1 cellular context compared by ENCODE assay signal in genomic region chr2:8625399-8626283, GRCh38.
TF ChIP-seq lines count a peak whose summit lies in the region.

No MANE protein-coding gene starts in this region.

TF ChIP-seq in HepG2, 621 proteins besides CTCF, POLR2A, EP300 and RAD21 (continued from another document and continues in another):
- no peak for TF ChIP-seq CENPX (CRISPR knock-in tag; IDR thresholded peaks at IDR 0.05)
- TF ChIP-seq ZNF576 (CRISPR knock-in tag; IDR thresholded peaks at IDR 0.05) = peak; percentile 78; the same call in 1 of the 2 replicates
- TF ChIP-seq ZNF747 (CRISPR knock-in tag; IDR thresholded peaks at IDR 0.05; ENCODE audit: borderline replicate concordance) = 0 out of 2 replicates have a peak, but pooled peaks have one; percentile 13
- peak; percentile 50; the same call in 1 of the 2 replicates for TF ChIP-seq ZNF136 (CRISPR knock-in tag; IDR thresholded peaks at IDR 0.05; ENCODE audit: low read depth)
- peak; percentile 94 for TF ChIP-seq POGK (CRISPR knock-in tag; conservative IDR thresholded peaks at IDR 0.05)
- peak; percentile 93 for TF ChIP-seq HNF4A (CRISPR knock-in tag; IDR thresholded peaks at IDR 0.05)
- TF ChIP-seq ZGPAT (CRISPR knock-in tag; IDR thresholded peaks at IDR 0.05) = peak; percentile 93
- peak; percentile 92 for TF ChIP-seq NR2C2 (CRISPR knock-in tag; IDR thresholded peaks at IDR 0.05; ENCODE audit: borderline replicate concordance)
- 0 out of 2 replicates have a peak, but pooled peaks have one; percentile 17 for TF ChIP-seq ZNF160 (CRISPR knock-in tag; IDR thresholded peaks at IDR 0.05)
- TF ChIP-seq PHB2 (IDR thresholded peaks at IDR 0.05; ENCODE audit: partially characterized antibody) = no peak
- no peak for TF ChIP-seq TRIM22 (IDR thresholded peaks at IDR 0.05)
- TF ChIP-seq ZNF562 (CRISPR knock-in tag; IDR thresholded peaks at IDR 0.05; ENCODE audit: borderline replicate concordance) = no peak
- no peak for TF ChIP-seq ATF7-NPFF (CRISPR knock-in tag; IDR thresholded peaks at IDR 0.05; ENCODE audit: low read depth)
- TF ChIP-seq ZNF652 (CRISPR knock-in tag; IDR thresholded peaks at IDR 0.05; ENCODE audit: borderline replicate concordance, low read depth) = peak; percentile 63
- peak; percentile 56; the same call in 1 of the 2 replicates for TF ChIP-seq ZNF547 (CRISPR knock-in tag; IDR thresholded peaks at IDR 0.05)
- no peak for TF ChIP-seq ZFP62 (CRISPR knock-in tag; IDR thresholded peaks at IDR 0.05)
- TF ChIP-seq ZNF280B (CRISPR knock-in tag; IDR thresholded peaks at IDR 0.05; ENCODE audit: borderline replicate concordance) = peak; percentile 94
- peak; percentile 89 for TF ChIP-seq IRF9 (CRISPR knock-in tag; IDR thresholded peaks at IDR 0.05; ENCODE audit: borderline replicate concordance)
- no peak for TF ChIP-seq TEAD2 (CRISPR knock-in tag; IDR thresholded peaks at IDR 0.05)
- peak; percentile 61 for TF ChIP-seq PHF20 (CRISPR knock-in tag; IDR thresholded peaks at IDR 0.05)
- TF ChIP-seq ZNF276 (CRISPR knock-in tag; IDR thresholded peaks at IDR 0.05; ENCODE audit: low read depth) = no peak; the same call in 1 of the 2 replicates
- no peak for TF ChIP-seq RFXAP (CRISPR knock-in tag; IDR thresholded peaks at IDR 0.05; ENCODE audit: borderline replicate concordance)
- TF ChIP-seq XRCC5 (optimal IDR thresholded peaks at IDR 0.05; ENCODE audit: low read length) = peak; percentile 52
- no peak for TF ChIP-seq ZMAT5 (CRISPR knock-in tag; IDR thresholded peaks at IDR 0.05; ENCODE audit: borderline replicate concordance, low read depth)
- TF ChIP-seq ZBTB43 (CRISPR knock-in tag; conservative IDR thresholded peaks at IDR 0.05) = peak; percentile 84
- TF ChIP-seq KAT8 (CRISPR knock-in tag; IDR thresholded peaks at IDR 0.05) = peak; percentile 77; the same call in 1 of the 2 replicates
- TF ChIP-seq KAT2B (IDR thresholded peaks at IDR 0.05; ENCODE audit: borderline replicate concordance, low read depth, low read length) = no peak
- TF ChIP-seq GPBP1L1 (CRISPR knock-in tag; IDR thresholded peaks at IDR 0.05) = no peak
- TF ChIP-seq ZNF235 (CRISPR knock-in tag; IDR thresholded peaks at IDR 0.05; ENCODE audit: borderline replicate concordance) = peak; percentile 95
- TF ChIP-seq HOXA9 (CRISPR knock-in tag; IDR thresholded peaks at IDR 0.05; ENCODE audit: borderline replicate concordance) = no peak
- TF ChIP-seq ZNF841 (CRISPR knock-in tag; IDR thresholded peaks at IDR 0.05; ENCODE audit: borderline replicate concordance) = no peak
- TF ChIP-seq NR2F6 (IDR thresholded peaks at IDR 0.05) = peak; percentile 99
- TF ChIP-seq NR2F6 (CRISPR knock-in tag; IDR thresholded peaks at IDR 0.05) = peak; percentile 96
- no peak for TF ChIP-seq ZNF777 (CRISPR knock-in tag; IDR thresholded peaks at IDR 0.05)
- TF ChIP-seq PRPF4 (IDR thresholded peaks at IDR 0.05; ENCODE audit: low read depth, low read length, poor library complexity, severe bottlenecking) = no peak
- TF ChIP-seq NFYB (CRISPR knock-in tag; IDR thresholded peaks at IDR 0.05) = 0 out of 2 replicates have a peak, but pooled peaks have one; percentile 25
- peak; percentile 54; the same call in 1 of the 2 replicates for TF ChIP-seq MIER3 (CRISPR knock-in tag; IDR thresholded peaks at IDR 0.05; ENCODE audit: borderline replicate concordance)
- peak; percentile 91 for TF ChIP-seq ZNF605 (CRISPR knock-in tag; IDR thresholded peaks at IDR 0.05)
- TF ChIP-seq ZNF660 (CRISPR knock-in tag; IDR thresholded peaks at IDR 0.05; ENCODE audit: borderline replicate concordance, low read depth) = 0 out of 2 replicates have a peak, but pooled peaks have one; percentile 62
- TF ChIP-seq HNRNPK (IDR thresholded peaks at IDR 0.05; ENCODE audit: low read depth, low read length, poor library complexity, severe bottlenecking) = peak; percentile 9
- peak; percentile 85; the same call in 1 of the 2 replicates for TF ChIP-seq ZNF468 (CRISPR knock-in tag; IDR thresholded peaks at IDR 0.05)
- peak; percentile 44; the same call in 1 of the 2 replicates for TF ChIP-seq TMF1 (CRISPR knock-in tag; IDR thresholded peaks at IDR 0.05; ENCODE audit: low read depth)
- peak; percentile 70 for TF ChIP-seq ZBED4 (CRISPR knock-in tag; IDR thresholded peaks at IDR 0.05; ENCODE audit: borderline replicate concordance)
- no peak for TF ChIP-seq ZNF260 (CRISPR knock-in tag; IDR thresholded peaks at IDR 0.05; ENCODE audit: borderline replicate concordance, low read depth)
- no peak; the same call in 1 of the 2 replicates for TF ChIP-seq ARID2 (CRISPR knock-in tag; IDR thresholded peaks at IDR 0.05; ENCODE audit: borderline replicate concordance)
- TF ChIP-seq ZNF264 (CRISPR knock-in tag; IDR thresholded peaks at IDR 0.05) = no peak
